Comparison of ENCODE assay signal across 1 cellular context in the genomic region with DNA sequence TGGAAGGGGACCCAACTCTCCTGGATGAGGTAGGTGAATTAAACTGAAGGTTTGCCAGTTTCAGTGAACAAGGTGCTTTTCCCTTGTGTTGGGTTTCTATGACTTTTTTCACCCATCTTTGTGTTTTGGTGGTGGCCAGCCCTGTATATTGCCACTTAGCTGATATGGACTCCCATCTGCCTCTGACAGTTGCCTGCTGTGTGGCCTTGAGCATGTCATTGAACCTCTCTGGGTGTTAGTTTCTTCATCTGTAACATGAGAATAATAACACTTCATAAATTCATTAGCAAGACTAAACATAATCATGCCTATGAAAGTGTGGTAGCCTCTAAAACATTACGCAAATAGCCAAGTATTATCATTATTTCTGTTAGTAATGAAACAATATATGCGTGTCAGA.
TF ChIP-seq lines count a peak whose summit lies in the region.

No MANE protein-coding gene starts in this region.

TF ChIP-seq in K562, 482 proteins besides CTCF, POLR2A, EP300 and RAD21:
- TF ChIP-seq ILF3 (IDR thresholded peaks at IDR 0.05; ENCODE audit: borderline replicate concordance): no peak
- TF ChIP-seq, protein P1, sequence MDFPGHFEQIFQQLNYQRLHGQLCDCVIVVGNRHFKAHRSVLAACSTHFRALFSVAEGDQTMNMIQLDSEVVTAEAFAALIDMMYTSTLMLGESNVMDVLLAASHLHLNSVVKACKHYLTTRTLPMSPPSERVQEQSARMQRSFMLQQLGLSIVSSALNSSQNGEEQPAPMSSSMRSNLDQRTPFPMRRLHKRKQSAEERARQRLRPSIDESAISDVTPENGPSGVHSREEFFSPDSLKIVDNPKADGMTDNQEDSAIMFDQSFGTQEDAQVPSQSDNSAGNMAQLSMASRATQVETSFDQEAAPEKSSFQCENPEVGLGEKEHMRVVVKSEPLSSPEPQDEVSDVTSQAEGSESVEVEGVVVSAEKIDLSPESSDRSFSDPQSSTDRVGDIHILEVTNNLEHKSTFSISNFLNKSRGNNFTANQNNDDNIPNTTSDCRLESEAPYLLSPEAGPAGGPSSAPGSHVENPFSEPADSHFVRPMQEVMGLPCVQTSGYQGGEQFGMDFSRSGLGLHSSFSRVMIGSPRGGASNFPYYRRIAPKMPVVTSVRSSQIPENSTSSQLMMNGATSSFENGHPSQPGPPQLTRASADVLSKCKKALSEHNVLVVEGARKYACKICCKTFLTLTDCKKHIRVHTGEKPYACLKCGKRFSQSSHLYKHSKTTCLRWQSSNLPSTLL (IDR thresholded peaks at IDR 0.05): no peak
